16 cellular contexts compared by ENCODE assay signal in genomic region chr16:12800751-12801308, GRCh38. TPM values are rescaled to one million over a fixed set of nuclear protein-coding genes. Genes with fewer than 3 reads are reported as not detected.
DNase-seq lines count a peak whose midpoint lies in the region; ATAC-seq and TF ChIP-seq lines count a peak whose summit lies in the region.
"Had no signal": no experiment of that assay in that cellular context is flagged by ENCODE, and none has a peak within 500 bp of the region (broad histone marks: within the 10 kb centered on the region; RNA-seq: fewer than 3 reads in every experiment).

No MANE protein-coding gene starts in this region.

- H3K27me3 ChIP-seq in stomach: no peaks in the 10 kb centered on the region

- no peak overlapping the region for H3K4me3 ChIP-seq in stomach
- H3K4me3 ChIP-seq: prostate gland, SK-N-MC had no signal

- no peak for TF ChIP-seq CTCF in stomach (IDR thresholded peaks at IDR 0.05)

- no peak for ATAC-seq in activated T-helper 17 cell treated with anti-CD3 and anti-CD28 coated beads, Interleukin-2, amount 50 U/mL, for 72 hours (replicated peaks)
- no peak for ATAC-seq in GM21723 (IDR thresholded peaks at IDR 0.05; ENCODE audit: unreplicated experiment)
- ATAC-seq: heart left ventricle had no signal

- TF ChIP-seq POLR2A in stomach (IDR thresholded peaks at IDR 0.05): no peak

- no peaks in the 10 kb centered on the region for H3K36me3 ChIP-seq in stomach
- H3K36me3 ChIP-seq: heart left ventricle, prostate gland had no signal

- peaks cover 37% of the 10 kb centered on the region for H3K36me3 Mint-ChIP-seq in activated CD4-positive, alpha-beta memory T cell treated with anti-CD3 and anti-CD28 coated beads, Interleukin-2, amount 10 ng/mL, durations not matched to agents 7 days and 5 days (ENCODE audit: low read depth)
- no peaks in the 10 kb centered on the region for H3K36me3 Mint-ChIP-seq in activated CD4-positive, alpha-beta memory T cell treated with anti-CD3 and anti-CD28 coated beads for 36 hours
- H3K36me3 Mint-ChIP-seq in activated T-helper 17 cell treated with anti-CD3 and anti-CD28 coated beads, Interleukin-2, amount 50 U/mL, for 72 hours (ENCODE audit: low read depth): peaks cover 20% of the 10 kb centered on the region

- H3K9me3 ChIP-seq in stomach: no peaks in the 10 kb centered on the region
- H3K9me3 ChIP-seq: heart left ventricle, prostate gland had no signal

- peak overlapping the region; percentile 81 for H3K27ac Mint-ChIP-seq in activated CD4-positive, alpha-beta memory T cell treated with anti-CD3 and anti-CD28 coated beads, Interleukin-2, amount 10 ng/mL, durations not matched to agents 7 days and 5 days
- no peak overlapping the region for H3K27ac Mint-ChIP-seq in activated CD4-positive, alpha-beta memory T cell treated with anti-CD3 and anti-CD28 coated beads for 36 hours
- H3K27ac Mint-ChIP-seq in activated T-helper 17 cell treated with anti-CD3 and anti-CD28 coated beads, Interleukin-2, amount 50 U/mL, for 72 hours: peak overlapping the region; percentile 94

- intact Hi-C loops in activated CD4-positive, alpha-beta memory T cell treated with anti-CD3 and anti-CD28 coated beads for 36 hours (cut with micrococcal nuclease): loop anchor here (1.0 to 5.0 kb wide), 3 partner anchors 19 to 344 kb away; no protein-coding TSS in a partner anchor
- intact Hi-C loops in stomach (cut with DNase I; ENCODE audit: low total_unique reads): no loop called here

- WGBS in stomach, 5 donors: 67 to 87% (median 79%) methylated on average over 6 of the region's 6 CpGs

- POLR2A ChIA-PET in activated CD4-positive, alpha-beta memory T cell treated with anti-CD3 and anti-CD28 coated beads, Interleukin-2, amount 10 ng/mL, durations not matched to agents 7 days and 5 days (lab: Charles Lee): interaction anchor here (1.3 to 4.7 kb wide), 5 partner anchors 8 to 265 kb away, joined by 3 to 44 read pairs (median 5); no protein-coding TSS in a partner anchor
- POLR2A ChIA-PET in activated CD4-positive, alpha-beta memory T cell treated with anti-CD3 and anti-CD28 coated beads for 36 hours (lab: Charles Lee): interaction anchor here (0.6 kb wide), 2 partner anchors 19 to 100 kb away, joined by 3 read pairs; no protein-coding TSS in a partner anchor

- DNase-seq in activated CD4-positive, alpha-beta memory T cell treated with anti-CD3 and anti-CD28 coated beads, Interleukin-2, amount 10 ng/mL, durations not matched to agents 7 days and 5 days: no peak
- DNase-seq in activated CD4-positive, alpha-beta memory T cell treated with anti-CD3 and anti-CD28 coated beads for 36 hours: no peak
- DNase-seq in left kidney (ENCODE audit: low read depth, low spot score): peak; percentile 14
- no peak for DNase-seq in stomach
- no peak for DNase-seq in COLO829 (ENCODE audit: low spot score)
- DNase-seq in AG20443 (ENCODE audit: low spot score): no peak
- DNase-seq: CD4-positive, alpha-beta memory T cell; erythroblast; kidney; NCI-H2029; NCI-H526 treated with DMSO at 0.1 percent for 48 hours had no signal

- no peaks in the 10 kb centered on the region for H3K27me3 Mint-ChIP-seq in activated CD4-positive, alpha-beta memory T cell treated with anti-CD3 and anti-CD28 coated beads, Interleukin-2, amount 10 ng/mL, durations not matched to agents 7 days and 5 days
- H3K27me3 Mint-ChIP-seq in activated CD4-positive, alpha-beta memory T cell treated with anti-CD3 and anti-CD28 coated beads for 36 hours: no peaks in the 10 kb centered on the region
- H3K27me3 Mint-ChIP-seq in activated T-helper 17 cell treated with anti-CD3 and anti-CD28 coated beads, Interleukin-2, amount 50 U/mL, for 72 hours: no peaks in the 10 kb centered on the region
- H3K27me3 Mint-ChIP-seq: CD4-positive, alpha-beta memory T cell had no signal

- CTCF ChIA-PET in activated CD4-positive, alpha-beta memory T cell treated with anti-CD3 and anti-CD28 coated beads, Interleukin-2, amount 10 ng/mL, durations not matched to agents 7 days and 5 days (lab: Charles Lee): no interaction called here
- CTCF ChIA-PET in activated CD4-positive, alpha-beta memory T cell treated with anti-CD3 and anti-CD28 coated beads for 36 hours (lab: Charles Lee): interaction anchor here (1.5 kb wide), 1 partner anchor 16 kb away, joined by 4 read pairs; no protein-coding TSS in a partner anchor

- H3K4me3 Mint-ChIP-seq in activated CD4-positive, alpha-beta memory T cell treated with anti-CD3 and anti-CD28 coated beads, Interleukin-2, amount 10 ng/mL, durations not matched to agents 7 days and 5 days: peak overlapping the region; percentile 95
- H3K4me3 Mint-ChIP-seq in activated CD4-positive, alpha-beta memory T cell treated with anti-CD3 and anti-CD28 coated beads for 36 hours: no peak overlapping the region
- H3K4me3 Mint-ChIP-seq in activated T-helper 17 cell treated with anti-CD3 and anti-CD28 coated beads, Interleukin-2, amount 50 U/mL, for 72 hours: peak overlapping the region; percentile 97

- no peak for TF ChIP-seq EP300 in stomach (IDR thresholded peaks at IDR 0.05)

- H3K9me3 Mint-ChIP-seq in activated CD4-positive, alpha-beta memory T cell treated with anti-CD3 and anti-CD28 coated beads, Interleukin-2, amount 10 ng/mL, durations not matched to agents 7 days and 5 days: no peaks in the 10 kb centered on the region
- no peaks in the 10 kb centered on the region for H3K9me3 Mint-ChIP-seq in activated CD4-positive, alpha-beta memory T cell treated with anti-CD3 and anti-CD28 coated beads for 36 hours
- no peaks in the 10 kb centered on the region for H3K9me3 Mint-ChIP-seq in activated T-helper 17 cell treated with anti-CD3 and anti-CD28 coated beads, Interleukin-2, amount 50 U/mL, for 72 hours

- H3K4me1 Mint-ChIP-seq in activated CD4-positive, alpha-beta memory T cell treated with anti-CD3 and anti-CD28 coated beads, Interleukin-2, amount 10 ng/mL, durations not matched to agents 7 days and 5 days: peaks cover 57% of the 10 kb centered on the region
- peaks cover 30% of the 10 kb centered on the region for H3K4me1 Mint-ChIP-seq in activated CD4-positive, alpha-beta memory T cell treated with anti-CD3 and anti-CD28 coated beads for 36 hours (ENCODE audit: low read depth)
- H3K4me1 Mint-ChIP-seq in activated T-helper 17 cell treated with anti-CD3 and anti-CD28 coated beads, Interleukin-2, amount 50 U/mL, for 72 hours: peaks cover 22% of the 10 kb centered on the region

- H3K27ac ChIP-seq in stomach: peak overlapping the region in 3 of 5 donors; percentile 25 to 95 (median 93)
- H3K27ac ChIP-seq: prostate gland, SK-N-MC had no signal

- H3K4me1 ChIP-seq in stomach: peaks cover 10 to 48% (median 38%) of the 10 kb centered on the region in 4 donors
- H3K4me1 ChIP-seq: prostate gland had no signal

RNA-seq across cellular contexts. Expression of gene CPPED1, which starts 2.9 kb away (rescaled TPM):
- total RNA-seq in activated CD4-positive, alpha-beta memory T cell treated with anti-CD3 and anti-CD28 coated beads, Interleukin-2, amount 10 ng/mL, durations not matched to agents 7 days and 5 days: 10 to 100 TPM; 26.1 to 27.0 TPM
- 10 to 100 TPM; 11.0 to 11.5 TPM for total RNA-seq in activated CD4-positive, alpha-beta memory T cell treated with anti-CD3 and anti-CD28 coated beads for 36 hours
- total RNA-seq in activated T-helper 17 cell treated with anti-CD3 and anti-CD28 coated beads, Interleukin-2, amount 50 U/mL, for 72 hours: 10 to 100 TPM; 27.5 to 44.5 TPM
- 100 to 1,000 TPM in 1 of 5 donors, 10 to 100 TPM in 4; 11.3 to 178 (median 19.7) TPM for total RNA-seq in stomach
- 10 to 100 TPM in 1 of 3 donors, 1 to 10 TPM in 2; 8.0 to 11.8 (median 9.0) TPM for polyA plus RNA-seq in stomach
